8 cellular contexts compared by ENCODE assay signal in the genomic region with DNA sequence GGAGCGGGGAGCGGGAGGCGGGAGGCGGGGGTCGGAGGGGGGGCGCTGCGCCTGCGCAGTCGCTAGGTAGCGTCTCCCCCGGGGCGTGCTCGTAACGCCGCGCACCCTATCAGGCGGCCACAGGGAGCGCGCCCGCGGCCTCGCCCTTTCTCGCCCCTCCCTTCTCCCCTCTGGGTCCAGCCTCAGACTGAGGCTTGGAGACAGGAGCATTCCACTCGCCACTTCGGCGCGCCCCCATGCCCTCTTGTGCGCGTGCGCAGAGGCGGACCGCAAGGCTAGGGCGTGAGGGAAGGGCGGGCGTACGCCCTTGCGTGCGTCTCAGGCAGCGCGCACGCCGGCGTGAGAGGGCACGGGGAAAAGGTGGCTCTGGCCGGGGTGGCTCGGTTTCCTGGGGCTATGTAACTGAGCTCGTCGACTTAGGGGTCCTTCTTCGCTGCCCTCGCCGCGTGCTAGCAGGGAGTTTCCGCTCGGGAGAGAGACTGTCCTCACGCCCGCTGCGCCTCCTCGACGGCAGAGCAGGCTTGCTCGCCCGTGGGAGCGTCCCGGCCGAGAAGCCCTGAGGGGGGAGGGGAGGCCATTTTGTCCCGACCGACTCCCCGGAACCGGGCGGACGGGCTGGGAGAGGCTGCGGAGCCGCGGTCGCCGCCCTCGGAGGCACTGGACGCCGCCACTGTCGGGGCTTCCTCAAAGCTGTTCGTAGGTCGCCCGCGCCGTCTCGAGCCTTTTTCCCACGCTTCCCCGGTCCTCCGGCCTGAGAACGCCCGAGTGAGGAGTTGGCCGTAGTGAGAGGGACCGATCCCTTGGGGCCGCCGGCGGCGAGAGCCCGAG. TPM values are rescaled to one million over a fixed set of nuclear protein-coding genes. Genes with fewer than 3 reads are reported as not detected.
DNase-seq lines count a peak whose midpoint lies in the region; TF ChIP-seq lines count a peak whose summit lies in the region.

Gene RAB10 (plus strand): TSS at position 316 of the 828 bp plus-strand sequence. CDS start 525 bp downstream, outside the sequence.

- peak within 1 kb of the TSS; percentile 96 for H3K18ac ChIP-seq in H9 (ENCODE audit: insufficient read length, low read depth, low read length)

- H3K56ac ChIP-seq in H9 (ENCODE audit: insufficient read length, low read depth, low read length), result no peak within 1 kb of the TSS

- peak within 1 kb of the TSS; percentile 95 for H3K4me3 ChIP-seq in MG63
- peak within 1 kb of the TSS; percentile 98 for H3K4me3 ChIP-seq in fibroblast of the aortic adventitia (ENCODE audit: low read depth, low read length)
- peak within 1 kb of the TSS; percentile 80 for H3K4me3 ChIP-seq in neural cell (ENCODE audit: low read length)
- peak within 1 kb of the TSS; percentile 82 to 93 (median 91) for H3K4me3 ChIP-seq in stomach

- H3K4me1 Mint-ChIP-seq in H9, result peaks cover 10 to 12% of the 10 kb centered on the region in 2 experiments

- peak in 2 of 4 donors; percentile 93 to 98 for TF ChIP-seq POLR2A in stomach (IDR thresholded peaks at IDR 0.05)

- no peak within 1 kb of the TSS for H3K4ac ChIP-seq in H9 (ENCODE audit: low read depth, low read length)

- H3K9me3 ChIP-seq in H9 (ENCODE audit: control insufficient read depth, low read depth, low read length), result no peaks in the 10 kb centered on the region
- H3K9me3 ChIP-seq in MG63, result no peaks in the 10 kb centered on the region
- no peaks in the 10 kb centered on the region for H3K9me3 ChIP-seq in neural cell (ENCODE audit: low read length)
- H3K9me3 ChIP-seq in stomach, result no peaks in the 10 kb centered on the region

- no peak within 1 kb of the TSS for H2BK5ac ChIP-seq in H9 (ENCODE audit: insufficient read length, low read length)

- H2AK5ac ChIP-seq in H9 (ENCODE audit: insufficient read length, low read length), result peak within 1 kb of the TSS; percentile 52

- no peak within 1 kb of the TSS for H4K91ac ChIP-seq in H9 (ENCODE audit: insufficient read length, low read depth, low read length)

- H3K36me3 Mint-ChIP-seq in H9 (ENCODE audit: insufficient read depth in 1 of 3, low read depth in 3 of 3), result peaks cover 9 to 27% (median 22%) of the 10 kb centered on the region in 3 experiments; a peak in 6 of 7 replicates

- peak within 1 kb of the TSS; percentile 86 to 96 for H3K4me3 Mint-ChIP-seq in H9

- H3T11ph ChIP-seq in H9 (ENCODE audit: low read length), result no peak within 1 kb of the TSS

- H3K4me1 ChIP-seq in H9 (ENCODE audit: insufficient read depth, low read length) (no peaks in the 10 kb centered on the region; the same call in 1 of the 2 replicates), stomach (peaks cover 22 to 52% (median 44%) of the 10 kb centered on the region in 4 donors)

- no peak within 1 kb of the TSS for H2BK120ac ChIP-seq in H9 (ENCODE audit: low read depth, low read length, poor library complexity, severe bottlenecking)

- H3K23ac ChIP-seq in H9 (ENCODE audit: insufficient read length, low read depth, low read length), result peak within 1 kb of the TSS; percentile 38

- peak within 1 kb of the TSS; percentile 71 for H2BK12ac ChIP-seq in H9 (ENCODE audit: insufficient read length, low read depth, low read length)

- H3K4me2 ChIP-seq in H9 (ENCODE audit: insufficient read depth, insufficient read length, low read length) (peak within 1 kb of the TSS; percentile 100), neural cell (ENCODE audit: low read length) (peak within 1 kb of the TSS; percentile 68)

- WGBS in H9 (ENCODE audit: extremely low coverage, insufficient read length, low lambda C conversion rate), result no CpG with 5 or more reads among the region's 97 CpGs
- WGBS in stomach, 5 donors, result 0 to 1% (median 0%) methylated on average over 72 to 96 of the region's 97 CpGs

- peaks cover 8% of the 10 kb centered on the region for H3F3A ChIP-seq in neural cell (ENCODE audit: insufficient read depth, low read length, poor library complexity, severe bottlenecking)

- TF ChIP-seq CTCF in H9 (conservative IDR thresholded peaks at IDR 0.05), result no peak
- TF ChIP-seq CTCF in fibroblast of the aortic adventitia (IDR thresholded peaks at IDR 0.05; ENCODE audit: insufficient read depth, low read length), result no peak
- no peak for TF ChIP-seq CTCF in neural cell (IDR thresholded peaks at IDR 0.05; ENCODE audit: poor library complexity, severe bottlenecking)
- peak in 2 of 7 experiments; percentile 10 to 28 for TF ChIP-seq CTCF in stomach (IDR thresholded peaks at IDR 0.05)

- no peaks in the 10 kb centered on the region for H4K20me1 ChIP-seq in H9 (ENCODE audit: control insufficient read depth, insufficient read depth, insufficient read length)
- peaks cover 10% of the 10 kb centered on the region for H4K20me1 ChIP-seq in neural cell (ENCODE audit: insufficient read depth)

- H3K27me3 ChIP-seq in H9 (ENCODE audit: insufficient read depth, low read length), result no peaks in the 10 kb centered on the region
- no peaks in the 10 kb centered on the region for H3K27me3 ChIP-seq in MG63
- H3K27me3 ChIP-seq in neural cell (ENCODE audit: insufficient read depth, low read depth, low read length), result no peaks in the 10 kb centered on the region
- no peaks in the 10 kb centered on the region for H3K27me3 ChIP-seq in stomach

- peak within 1 kb of the TSS; percentile 99 for H3K27ac Mint-ChIP-seq in H9

- H3K36me3 ChIP-seq in MG63, result peaks cover 13% of the 10 kb centered on the region
- H3K36me3 ChIP-seq in neural cell (ENCODE audit: insufficient read depth, low read length), result no peaks in the 10 kb centered on the region
- peaks cover 0 to 12% (median 5%) of the 10 kb centered on the region in 4 donors for H3K36me3 ChIP-seq in stomach

- H3K9ac ChIP-seq in H9 (ENCODE audit: extremely low read depth, insufficient read length, low read length) (peak within 1 kb of the TSS; percentile 99), neural cell (ENCODE audit: low read length) (peak within 1 kb of the TSS; percentile 96)

- H3K27me3 Mint-ChIP-seq in H9 (ENCODE audit: low read depth), result no peaks in the 10 kb centered on the region

- intact Hi-C loops in stomach (cut with DNase I; ENCODE audit: low total_unique reads), result no loop called here

- TF ChIP-seq RAD21 in neural cell (conservative IDR thresholded peaks at IDR 0.05), result peak; percentile 14

- peak within 1 kb of the TSS; percentile 94 for H3K14ac ChIP-seq in H9 (ENCODE audit: insufficient read depth, low read length)

- no peak within 1 kb of the TSS for H4K8ac ChIP-seq in H9 (replicated peaks; ENCODE audit: insufficient read length, low read depth, low read length)

- H3K27ac ChIP-seq in H9 (ENCODE audit: insufficient read length, low read depth, low read length) (peak within 1 kb of the TSS; percentile 74), neural cell (ENCODE audit: low read length) (peak within 1 kb of the TSS; percentile 98), stomach (peak within 1 kb of the TSS; percentile 97 to 99 (median 99))

- H4K5ac ChIP-seq in H9 (ENCODE audit: insufficient read length, low read depth, low read length), result peak within 1 kb of the TSS; percentile 41

- H3K23me2 ChIP-seq in H9 (ENCODE audit: insufficient read length, low read depth, low read length, poor library complexity, severe bottlenecking), result peaks cover 13% of the 10 kb centered on the region

- H2BK15ac ChIP-seq in H9 (ENCODE audit: low read depth, low read length), result no peak within 1 kb of the TSS

- H2AFZ ChIP-seq in H9 (ENCODE audit: low read length), result no peak within 1 kb of the TSS
- H2AFZ ChIP-seq in neural cell (ENCODE audit: low read depth, low read length), result peak within 1 kb of the TSS; percentile 94

- TF ChIP-seq EP300 in neural cell (conservative IDR thresholded peaks at IDR 0.05; ENCODE audit: poor library complexity, severe bottlenecking), result peak; percentile 28
- no peak for TF ChIP-seq EP300 in stomach (IDR thresholded peaks at IDR 0.05)

- H3K9me3 Mint-ChIP-seq in H9, result no peaks in the 10 kb centered on the region

- H3K79me1 ChIP-seq in H9 (ENCODE audit: insufficient read depth, low read depth, low read length, poor library complexity, severe bottlenecking), result peaks cover 3% of the 10 kb centered on the region

- no peak within 1 kb of the TSS for H2BK20ac ChIP-seq in H9 (ENCODE audit: low read depth, low read length, poor library complexity, severe bottlenecking)

- H3K79me2 ChIP-seq in H9 (ENCODE audit: insufficient read depth, low read length) (peaks cover 43% of the 10 kb centered on the region), neural cell (replicated peaks; ENCODE audit: insufficient read depth, low read length) (peaks cover 47% of the 10 kb centered on the region)

- DNase-seq in ELR (ENCODE audit: low read depth) (peak; percentile 97), H9 (peak; percentile 99), MG63 (peak; percentile 99), SHP77 treated with DMSO at 0.1 percent for 48 hours (lab: John Stamatoyannopoulos, UW) (peak; percentile 92), fibroblast of the aortic adventitia (ENCODE audit: low read depth) (peak; percentile 99), stomach (peak; percentile 100)
- DNase-seq in activated effector memory CD4-positive, alpha-beta T cell treated with anti-CD3 and anti-CD28 coated beads, Interleukin-2, amount 50 U/mL, for 16 hours, result peak; percentile 100

- no peaks in the 10 kb centered on the region for H3K9me2 ChIP-seq in neural cell (ENCODE audit: insufficient read depth, low read length)

RNA-seq across cellular contexts. Expression of gene RAB10, which starts in this region (rescaled TPM):
- 124 and 130 TPM in 2 replicates for total RNA-seq in H9 (2021)
- total RNA-seq in MG63 (2014; rRNA removed; shearing (Covaris generic); ENCODE audit: low replicate concordance), result 102 and 162 TPM in 2 replicates
- total RNA-seq in fibroblast of the aortic adventitia (ENCODE audit: low replicate concordance), result 234 and 357 TPM in 2 replicates
- polyA plus RNA-seq in neural cell, result 151 and 169 TPM in 2 replicates
- 193 and 207 TPM in 2 replicates for polyA minus RNA-seq in neural cell
- 100 to 1,000 TPM in 3 of 5 donors, 10 to 100 TPM in 2; 22.2 to 591 (median 106) TPM for total RNA-seq in stomach
- polyA plus RNA-seq in stomach, result 10 to 100 TPM; 39.3 to 60.8 (median 60.2) TPM

Comparison
In these comparisons a context has a peak if more than half of its experiments do, and no peak if none do; other contexts are left out.
1. Peak in every context shown above with its lines: DNase-seq, H3K4me3 ChIP-seq and H3K27ac ChIP-seq.